In the genomic region with DNA sequence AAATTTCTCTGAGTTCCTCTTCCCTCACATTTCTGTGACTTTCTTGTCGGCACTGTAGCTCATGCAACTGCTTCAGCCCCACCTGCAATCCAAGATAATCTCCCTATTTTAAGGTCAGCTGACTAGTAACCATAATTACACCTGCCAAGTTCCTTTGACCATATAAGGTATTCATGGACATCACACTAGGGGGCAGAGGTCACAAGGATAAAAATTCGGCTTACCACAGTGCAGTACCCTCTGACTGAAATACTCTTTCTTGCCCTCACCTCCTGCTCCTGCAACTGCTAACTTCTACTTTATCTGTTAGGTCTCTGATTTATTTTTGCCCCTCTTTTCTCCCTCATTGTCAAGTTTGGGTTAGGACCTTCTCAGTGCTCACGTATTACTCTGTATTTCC, we compare ENCODE assay signal across 22 cellular contexts.
DNase-seq lines count a peak whose midpoint lies in the region; ATAC-seq, FAIRE-seq and TF ChIP-seq lines count a peak whose summit lies in the region.
"Had no signal": no experiment of that assay in that cellular context is flagged by ENCODE, and none has a peak within 500 bp of the region (broad histone marks: within the 10 kb centered on the region; RNA-seq: fewer than 3 reads in every experiment).

No MANE protein-coding gene starts in this region.

- no TSS peak for BruUV-seq in PC-9 (replicated peaks; lab: Mats Ljungman, UMichigan)

- peak overlapping the region; percentile 57 for H3K4me2 ChIP-seq in PC-9
- H3K4me2 ChIP-seq: BLaER1 treated with 17β-estradiol and CSF1 and Interleukin-3, amounts not matched to agents 10 nM and 100 nM; GM23338 had no signal

- H3K27me3 ChIP-seq in PC-9 (ENCODE audit: insufficient read depth, low read depth) (no peaks in the 10 kb centered on the region), small intestine (ENCODE audit: control insufficient read depth in 2 of 2, insufficient read depth in 2 of 2, low read length in 2 of 2) (no peaks in the 10 kb centered on the region)
- H3K27me3 ChIP-seq: BLaER1 treated with 17β-estradiol and CSF1 and Interleukin-3, amounts not matched to agents 10 nM and 100 nM; MG63 had no signal

- WGBS in small intestine, 3 donors: 51 to 78% (median 53%) methylated on average over 3 of the region's 3 CpGs

- peaks cover 6% of the 10 kb centered on the region; the same call in 1 of the 2 replicates for H3K36me3 ChIP-seq in PC-9 (ENCODE audit: low read depth)
- H3K36me3 ChIP-seq in small intestine (ENCODE audit: control insufficient read depth in 2 of 2, insufficient read depth in 2 of 2, low read length in 2 of 2): no peaks in the 10 kb centered on the region
- H3K36me3 ChIP-seq: MG63 had no signal

- intact Hi-C loops in PC-9 (cut with micrococcal nuclease; ENCODE audit: unreplicated experiment): loop anchor here (1.0 kb wide), 2 partner anchors 22 to 27 kb away; no protein-coding TSS in a partner anchor
- intact Hi-C loops in left colon (cut with DNase I, micrococcal nuclease): no loop called here

- no peak overlapping the region for H3K4me3 ChIP-seq in PC-9
- H3K4me3 ChIP-seq in small intestine (ENCODE audit: low read depth in 1 of 2, low read length in 2 of 2): no peak overlapping the region
- H3K4me3 ChIP-seq: BLaER1 treated with 17β-estradiol and CSF1 and Interleukin-3, amounts not matched to agents 10 nM and 100 nM; GM23338; MG63 had no signal

- no peak for TF ChIP-seq CTCF in PC-9 (conservative IDR thresholded peaks at IDR 0.05)

- CTCF ChIA-PET in PC-9 (lab: Charles Lee): interaction anchor here (0.5 to 1.9 kb wide), 4 partner anchors 22 to 183 kb away, joined by 3 to 7 read pairs (median 5); no protein-coding TSS in a partner anchor

- H3K79me2 ChIP-seq in PC-9 (ENCODE audit: low read depth): no peaks in the 10 kb centered on the region

- H3K27ac ChIP-seq in PC-9 (peak overlapping the region; percentile 75), small intestine (ENCODE audit: low read depth in 1 of 2, low read length in 1 of 2) (no peak overlapping the region)
- H3K27ac ChIP-seq: BLaER1 treated with 17β-estradiol and CSF1 and Interleukin-3, amounts not matched to agents 10 nM and 100 nM had no signal

- peaks cover 28% of the 10 kb centered on the region for H3K4me1 ChIP-seq in PC-9 (replicated peaks; ENCODE audit: insufficient read depth)
- no peaks in the 10 kb centered on the region for H3K4me1 ChIP-seq in small intestine (ENCODE audit: control insufficient read depth in 2 of 2, insufficient read depth in 1 of 2, low read depth in 1 of 2, low read length in 1 of 2)
- H3K4me1 ChIP-seq: BLaER1 treated with 17β-estradiol and CSF1 and Interleukin-3, amounts not matched to agents 10 nM and 100 nM had no signal

- DNase-seq in DMS53 (lab: John Stamatoyannopoulos, UW) (peak; percentile 12), DMS53 treated with DMSO at 0.1 percent for 48 hours (lab: John Stamatoyannopoulos, UW; ENCODE audit: unreplicated experiment) (no peak), PC-9 (no peak), left colon (no peak), small intestine (peak; percentile 18), urothelium cell line (ENCODE audit: low spot score) (no peak)
- DNase-seq in stimulated activated naive CD8-positive, alpha-beta T cell treated with anti-CD3 and anti-CD28 coated beads, Interleukin-15, Interleukin-2, amounts not matched to agents 100 U/mL and 50 U/mL, for 24 hours: no peak
- DNase-seq in activated T-cell treated with anti-CD3 and anti-CD28 coated beads, Interleukin-2, amount 50 U/mL, for 1 hour: no peak
- DNase-seq: 8988T; CD4-positive, alpha-beta memory T cell; DMS153; GDM1; Kasumi-1; MG63; NCI-H1417; NCI-H187; NCI-H510A treated with DMSO at 0.1 percent for 48 hours; NCI-H82; Right ventricle myocardium superior had no signal

- H3K9me2 ChIP-seq in PC-9 (ENCODE audit: insufficient read depth): no peaks in the 10 kb centered on the region; the same call in 1 of the 2 replicates

- POLR2A ChIA-PET in PC-9 (lab: Charles Lee; ENCODE audit: unreplicated experiment): no interaction called here

- no peak overlapping the region for H2AFZ ChIP-seq in PC-9
- H2AFZ ChIP-seq: GM23338 had no signal

- peak; percentile 26 for ATAC-seq in left colon
- ATAC-seq in stimulated activated naive CD8-positive, alpha-beta T cell treated with anti-CD3 and anti-CD28 coated beads, Interleukin-15, Interleukin-2, amounts not matched to agents 100 U/mL and 50 U/mL, for 24 hours: no peak

- H4K20me1 ChIP-seq in PC-9 (ENCODE audit: insufficient read depth): no peaks in the 10 kb centered on the region
- H4K20me1 ChIP-seq: BLaER1 treated with 17β-estradiol and CSF1 and Interleukin-3, amounts not matched to agents 10 nM and 100 nM had no signal

- peaks cover 27% of the 10 kb centered on the region for H3F3A ChIP-seq in PC-9 (ENCODE audit: insufficient read depth, low read depth)

- no peak for FAIRE-seq in small intestine (lab: Jason Lieb, UNC)
- FAIRE-seq in urothelium cell line (lab: Jason Lieb, UNC): no peak
- FAIRE-seq: GM18507 had no signal

- H3K9me3 ChIP-seq in PC-9 (ENCODE audit: insufficient read depth, low read depth) (no peaks in the 10 kb centered on the region), small intestine (ENCODE audit: control insufficient read depth, low read depth) (no peaks in the 10 kb centered on the region)
- H3K9me3 ChIP-seq: MG63 had no signal

Comparison
In these comparisons a context has a peak if more than half of its experiments do, and no peak if none do; other contexts are left out.
1. DNase-seq: peak in DMS53 (single experiment) and small intestine (single experiment); none in DMS53 treated with DMSO at 0.1 percent for 48 hours (single experiment), PC-9 (0 of 2), left colon (0 of 2), stimulated activated naive CD8-positive, alpha-beta T cell treated with anti-CD3 and anti-CD28 coated beads, Interleukin-15, Interleukin-2, amounts not matched to agents 100 U/mL and 50 U/mL, for 24 hours (single experiment), urothelium cell line (single experiment) and activated T-cell treated with anti-CD3 and anti-CD28 coated beads, Interleukin-2, amount 50 U/mL, for 1 hour (single experiment).